ENCODE assay signal across 14 cellular contexts in the genomic region with DNA sequence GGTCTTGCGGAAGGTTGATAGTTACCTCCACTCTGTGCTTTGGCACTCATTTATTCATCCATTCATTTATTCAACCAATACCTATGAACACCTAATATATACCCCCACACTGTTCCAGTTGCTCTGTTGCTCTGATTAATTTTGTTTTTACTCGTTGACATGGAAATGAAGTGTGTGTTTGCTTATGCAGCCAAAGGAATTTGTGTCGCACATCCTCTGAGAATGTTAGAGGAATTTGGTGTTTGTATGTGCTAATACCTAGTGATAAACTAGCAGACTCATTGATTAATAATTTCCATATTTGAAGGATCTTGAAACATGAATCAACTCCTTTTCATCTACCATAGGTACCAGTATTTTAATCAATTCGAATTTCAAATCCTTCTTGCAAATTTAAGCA. TPM values are rescaled to one million over a fixed set of nuclear protein-coding genes. Genes with fewer than 3 reads are reported as not detected.
A peak's percentile ranks its signal among the peaks of the same experiment; 100 is the strongest.
DNase-seq lines count a peak whose midpoint lies in the region; ATAC-seq, FAIRE-seq and TF ChIP-seq lines count a peak whose summit lies in the region.
"Had no signal": no experiment of that assay in that cellular context is flagged by ENCODE, and none has a peak within 500 bp of the region (broad histone marks: within the 10 kb centered on the region; RNA-seq: fewer than 3 reads in every experiment).

No MANE protein-coding gene starts in this region.

- TF ChIP-seq CTCF in A549 (IDR thresholded peaks at IDR 0.05), result no peak
- TF ChIP-seq CTCF in astrocyte of the spinal cord (IDR thresholded peaks at IDR 0.05; ENCODE audit: low read depth, low read length), result no peak

- 17% methylated on average over 4 of the region's 4 CpGs for WGBS in A549 (ENCODE audit: missing lambda C conversion rate)

- peak; percentile 52 to 85 for DNase-seq in A549 (ENCODE audit: low read depth in 1 of 2, low spot score in 1 of 2)
- DNase-seq in HS-5 (ENCODE audit: low read depth), result peak; percentile 71
- DNase-seq in astrocyte of the spinal cord (ENCODE audit: low read depth, low spot score), result peak; percentile 63
- peak; percentile 88 for DNase-seq in iris pigment epithelial cell (ENCODE audit: low read depth)
- no peak for DNase-seq in G401 (ENCODE audit: low spot score)
- DNase-seq in activated effector memory CD4-positive, alpha-beta T cell treated with anti-CD3 and anti-CD28 coated beads, Interleukin-2, amount 50 U/mL, for 16 hours, result no peak
- DNase-seq in cerebellum (ENCODE audit: low spot score), result no peak
- DNase-seq: activated CD4-positive, alpha-beta T cell treated with anti-CD3 and anti-CD28 coated beads for 48 hours; DMS53; left ventricle myocardium inferior; NCI-H2107; upper lobe of right lung had no signal

- FAIRE-seq in A549 (lab: Jason Lieb, UNC), result peak; percentile 98

- CTCF ChIA-PET in A549 (lab: Yijun Ruan, JAX), result interaction anchor here (0.7 to 1.8 kb wide), 3 partner anchors 8 to 357 kb away, joined by 3 to 6 read pairs (median 4); no protein-coding TSS in a partner anchor

- H3K4me3 ChIP-seq in A549 (no peak overlapping the region), astrocyte of the spinal cord (ENCODE audit: low read depth, low read length) (no peak overlapping the region)
- H3K4me3 ChIP-seq: left ventricle myocardium inferior, neural progenitor cell, upper lobe of right lung had no signal

- peak overlapping the region; percentile 52 for H3K4me2 ChIP-seq in A549
- H3K4me2 ChIP-seq: neural progenitor cell had no signal

- in situ Hi-C loops in astrocyte of the spinal cord (cut with HindIII; ENCODE audit: low sequenced_read_pairs), result no loop called here
- in situ Hi-C loops in G401 (cut with HindIII; ENCODE audit: low sequenced_read_pairs), result no loop called here

- ATAC-seq in A549, result peak; percentile 84 to 92
- no peak for ATAC-seq in GM18520 (IDR thresholded peaks at IDR 0.05; ENCODE audit: unreplicated experiment)
- ATAC-seq: upper lobe of right lung had no signal

- H3K27ac ChIP-seq in A549, result peak overlapping the region in 1 of 2 experiments; percentile 68; a peak in 2 of 6 replicates
- H3K27ac ChIP-seq: left ventricle myocardium inferior, neural progenitor cell, upper lobe of right lung had no signal

- H3K9me3 ChIP-seq in A549, result no peaks in the 10 kb centered on the region
- H3K9me3 ChIP-seq: upper lobe of right lung had no signal

- no peak for TF ChIP-seq POLR2A in A549 (IDR thresholded peaks at IDR 0.05; ENCODE audit: low read length)

- POLR2A ChIA-PET in A549 (lab: Yijun Ruan, JAX), result no interaction called here

- H3K4me1 ChIP-seq in A549, result peaks cover 24% of the 10 kb centered on the region
- H3K4me1 ChIP-seq: left ventricle myocardium inferior, neural progenitor cell, upper lobe of right lung had no signal

- TF ChIP-seq RAD21 in A549 (conservative IDR thresholded peaks at IDR 0.05 in 1 of 2, IDR thresholded peaks at IDR 0.05 in 1 of 2), result no peak

- TF ChIP-seq EP300 in A549 (IDR thresholded peaks at IDR 0.05), result no peak

TF ChIP-seq in A549, 52 proteins besides CTCF, POLR2A, EP300 and RAD21 (continues in another document):
- no peak for TF ChIP-seq MYC (IDR thresholded peaks at IDR 0.05; ENCODE audit: borderline replicate concordance, low read length)
- TF ChIP-seq CHD4 (IDR thresholded peaks at IDR 0.05; ENCODE audit: borderline replicate concordance), result no peak
- no peak for TF ChIP-seq PBX3 (IDR thresholded peaks at IDR 0.05)
- TF ChIP-seq FOXS1 (CRISPR knock-in tag; IDR thresholded peaks at IDR 0.05), result 0 out of 2 replicates have a peak, but pooled peaks have one; percentile 8
- peak; percentile 87; the same call in 1 of the 2 replicates for TF ChIP-seq GATA3 (IDR thresholded peaks at IDR 0.05; ENCODE audit: borderline replicate concordance)
- no peak for TF ChIP-seq HOXA7 (CRISPR knock-in tag; IDR thresholded peaks at IDR 0.05)
- no peak for TF ChIP-seq CHD2 (IDR thresholded peaks at IDR 0.05; ENCODE audit: low read length, partially characterized antibody)
- peak in 1 of 2 experiments; percentile 64; a peak in 1 of 4 replicates for TF ChIP-seq CEBPB (IDR thresholded peaks at IDR 0.05)
- TF ChIP-seq MAFK (IDR thresholded peaks at IDR 0.05; ENCODE audit: partially characterized antibody), result peak; percentile 64
- TF ChIP-seq, protein P1, sequence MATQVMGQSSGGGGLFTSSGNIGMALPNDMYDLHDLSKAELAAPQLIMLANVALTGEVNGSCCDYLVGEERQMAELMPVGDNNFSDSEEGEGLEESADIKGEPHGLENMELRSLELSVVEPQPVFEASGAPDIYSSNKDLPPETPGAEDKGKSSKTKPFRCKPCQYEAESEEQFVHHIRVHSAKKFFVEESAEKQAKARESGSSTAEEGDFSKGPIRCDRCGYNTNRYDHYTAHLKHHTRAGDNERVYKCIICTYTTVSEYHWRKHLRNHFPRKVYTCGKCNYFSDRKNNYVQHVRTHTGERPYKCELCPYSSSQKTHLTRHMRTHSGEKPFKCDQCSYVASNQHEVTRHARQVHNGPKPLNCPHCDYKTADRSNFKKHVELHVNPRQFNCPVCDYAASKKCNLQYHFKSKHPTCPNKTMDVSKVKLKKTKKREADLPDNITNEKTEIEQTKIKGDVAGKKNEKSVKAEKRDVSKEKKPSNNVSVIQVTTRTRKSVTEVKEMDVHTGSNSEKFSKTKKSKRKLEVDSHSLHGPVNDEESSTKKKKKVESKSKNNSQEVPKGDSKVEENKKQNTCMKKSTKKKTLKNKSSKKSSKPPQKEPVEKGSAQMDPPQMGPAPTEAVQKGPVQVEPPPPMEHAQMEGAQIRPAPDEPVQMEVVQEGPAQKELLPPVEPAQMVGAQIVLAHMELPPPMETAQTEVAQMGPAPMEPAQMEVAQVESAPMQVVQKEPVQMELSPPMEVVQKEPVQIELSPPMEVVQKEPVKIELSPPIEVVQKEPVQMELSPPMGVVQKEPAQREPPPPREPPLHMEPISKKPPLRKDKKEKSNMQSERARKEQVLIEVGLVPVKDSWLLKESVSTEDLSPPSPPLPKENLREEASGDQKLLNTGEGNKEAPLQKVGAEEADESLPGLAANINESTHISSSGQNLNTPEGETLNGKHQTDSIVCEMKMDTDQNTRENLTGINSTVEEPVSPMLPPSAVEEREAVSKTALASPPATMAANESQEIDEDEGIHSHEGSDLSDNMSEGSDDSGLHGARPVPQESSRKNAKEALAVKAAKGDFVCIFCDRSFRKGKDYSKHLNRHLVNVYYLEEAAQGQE (IDR thresholded peaks at IDR 0.05), result no peak
- no peak for TF ChIP-seq PHF8 (IDR thresholded peaks at IDR 0.05; ENCODE audit: borderline replicate concordance, low read depth)
- TF ChIP-seq ZSCAN20 (CRISPR knock-in tag; IDR thresholded peaks at IDR 0.05), result no peak
- TF ChIP-seq NFE2L2 (conservative IDR thresholded peaks at IDR 0.05; ENCODE audit: low read length), result 0 out of 2 replicates have a peak, but pooled peaks have one; percentile 10
- TF ChIP-seq POLR2AphosphoS2 (conservative IDR thresholded peaks at IDR 0.05; ENCODE audit: low read length), result no peak
- no peak for TF ChIP-seq JUNB (IDR thresholded peaks at IDR 0.05)
- TF ChIP-seq SMC3 (IDR thresholded peaks at IDR 0.05), result no peak
- no peak for TF ChIP-seq ZNF302 (CRISPR knock-in tag; IDR thresholded peaks at IDR 0.05)
- TF ChIP-seq EHF (CRISPR knock-in tag; IDR thresholded peaks at IDR 0.05), result no peak
- no peak for TF ChIP-seq FOSL2 (IDR thresholded peaks at IDR 0.05)
- peak; percentile 81 for TF ChIP-seq FOSL2 (CRISPR knock-in tag; IDR thresholded peaks at IDR 0.05)
- TF ChIP-seq, protein P2, sequence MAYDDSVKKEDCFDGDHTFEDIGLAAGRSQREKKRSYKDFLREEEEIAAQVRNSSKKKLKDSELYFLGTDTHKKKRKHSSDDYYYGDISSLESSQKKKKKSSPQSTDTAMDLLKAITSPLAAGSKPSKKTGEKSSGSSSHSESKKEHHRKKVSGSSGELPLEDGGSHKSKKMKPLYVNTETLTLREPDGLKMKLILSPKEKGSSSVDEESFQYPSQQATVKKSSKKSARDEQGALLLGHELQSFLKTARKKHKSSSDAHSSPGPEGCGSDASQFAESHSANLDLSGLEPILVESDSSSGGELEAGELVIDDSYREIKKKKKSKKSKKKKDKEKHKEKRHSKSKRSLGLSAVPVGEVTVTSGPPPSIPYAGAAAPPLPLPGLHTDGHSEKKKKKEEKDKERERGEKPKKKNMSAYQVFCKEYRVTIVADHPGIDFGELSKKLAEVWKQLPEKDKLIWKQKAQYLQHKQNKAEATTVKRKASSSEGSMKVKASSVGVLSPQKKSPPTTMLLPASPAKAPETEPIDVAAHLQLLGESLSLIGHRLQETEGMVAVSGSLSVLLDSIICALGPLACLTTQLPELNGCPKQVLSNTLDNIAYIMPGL (CRISPR knock-in tag; IDR thresholded peaks at IDR 0.05; ENCODE audit: borderline replicate concordance), result no peak
- TF ChIP-seq HOXB5 (CRISPR knock-in tag; IDR thresholded peaks at IDR 0.05), result no peak
- TF ChIP-seq SREBF2 (IDR thresholded peaks at IDR 0.05), result no peak
- no peak for TF ChIP-seq TFCP2L1 (CRISPR knock-in tag; IDR thresholded peaks at IDR 0.05)
- TF ChIP-seq HDAC2 (IDR thresholded peaks at IDR 0.05), result no peak
- TF ChIP-seq, protein P3, sequence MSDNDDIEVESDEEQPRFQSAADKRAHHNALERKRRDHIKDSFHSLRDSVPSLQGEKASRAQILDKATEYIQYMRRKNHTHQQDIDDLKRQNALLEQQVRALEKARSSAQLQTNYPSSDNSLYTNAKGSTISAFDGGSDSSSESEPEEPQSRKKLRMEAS (IDR thresholded peaks at IDR 0.05), result no peak
- TF ChIP-seq RARB (CRISPR knock-in tag; IDR thresholded peaks at IDR 0.05), result no peak
- no peak for TF ChIP-seq TP53 (CRISPR knock-in tag; IDR thresholded peaks at IDR 0.05)
- no peak for TF ChIP-seq MAZ (IDR thresholded peaks at IDR 0.05; ENCODE audit: borderline replicate concordance, low read depth, low read length)

RNA-seq across cellular contexts. Expression of gene CRIM1, which starts 25.8 kb away (rescaled TPM):
- polyA plus RNA-seq in A549 (2011; rRNA removed) (208 and 275 TPM in 2 replicates), A549 (2017; fragmentation: RNase III; extraction: RNeasy Plus Mini Kit Qiagen cat#74134 plus additional on column Dnase treatment) (127 to 135 TPM (median 130 TPM) in 3 replicates)
- 133 and 166 TPM in 2 replicates for polyA plus RNA-seq in A549 (2012; cell fraction: cytosol; rRNA removed)
- polyA plus RNA-seq in A549 (2012; cell fraction: nucleus; rRNA removed), result 215 and 283 TPM in 2 replicates
- 997 and 1,171 TPM in 2 replicates for polyA minus RNA-seq in A549 (2011; rRNA and poly(A)+ RNA removed)
- total RNA-seq in G401 (2014; rRNA removed; shearing (Covaris generic)), result 32.1 and 43.4 TPM in 2 replicates
- 47.9 TPM for total RNA-seq in cerebellum

Comparison
In these comparisons a context has a peak if more than half of its experiments do, and no peak if none do; other contexts are left out.
1. DNase-seq: peak in A549 (2 of 2), HS-5 (single experiment), astrocyte of the spinal cord (single experiment) and iris pigment epithelial cell (single experiment); none in G401 (single experiment), activated effector memory CD4-positive, alpha-beta T cell treated with anti-CD3 and anti-CD28 coated beads, Interleukin-2, amount 50 U/mL, for 16 hours (single experiment) and cerebellum (single experiment).